1 cellular context compared by ENCODE assay signal in the genomic region with DNA sequence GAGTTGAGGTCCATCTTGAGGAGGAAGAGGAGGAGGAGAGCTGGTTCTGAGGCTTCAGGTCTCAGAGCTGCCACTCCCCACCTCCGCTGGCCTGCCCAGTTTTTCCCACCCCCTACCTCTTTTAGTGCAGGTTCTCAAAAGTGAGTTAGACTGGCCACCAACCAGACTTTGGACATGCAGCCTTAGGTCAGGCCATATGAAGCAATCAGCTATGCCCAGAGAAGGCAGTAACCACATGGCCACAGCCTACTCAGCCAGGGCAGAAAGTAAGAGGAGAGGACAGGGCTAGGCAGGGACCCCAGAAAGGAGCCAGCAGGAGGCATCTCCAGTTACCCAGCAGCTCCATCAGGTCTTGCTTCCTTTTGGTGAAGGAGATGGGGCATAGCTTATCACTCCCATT.
TF ChIP-seq lines count a peak whose summit lies in the region.

No MANE protein-coding gene starts in this region.

TF ChIP-seq in liver, 16 proteins besides CTCF, POLR2A, EP300 and RAD21 (continued from another document):
- TF ChIP-seq, protein P1, sequence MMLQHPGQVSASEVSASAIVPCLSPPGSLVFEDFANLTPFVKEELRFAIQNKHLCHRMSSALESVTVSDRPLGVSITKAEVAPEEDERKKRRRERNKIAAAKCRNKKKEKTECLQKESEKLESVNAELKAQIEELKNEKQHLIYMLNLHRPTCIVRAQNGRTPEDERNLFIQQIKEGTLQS (IDR thresholded peaks at IDR 0.05), result no peak
- TF ChIP-seq, protein P2, sequence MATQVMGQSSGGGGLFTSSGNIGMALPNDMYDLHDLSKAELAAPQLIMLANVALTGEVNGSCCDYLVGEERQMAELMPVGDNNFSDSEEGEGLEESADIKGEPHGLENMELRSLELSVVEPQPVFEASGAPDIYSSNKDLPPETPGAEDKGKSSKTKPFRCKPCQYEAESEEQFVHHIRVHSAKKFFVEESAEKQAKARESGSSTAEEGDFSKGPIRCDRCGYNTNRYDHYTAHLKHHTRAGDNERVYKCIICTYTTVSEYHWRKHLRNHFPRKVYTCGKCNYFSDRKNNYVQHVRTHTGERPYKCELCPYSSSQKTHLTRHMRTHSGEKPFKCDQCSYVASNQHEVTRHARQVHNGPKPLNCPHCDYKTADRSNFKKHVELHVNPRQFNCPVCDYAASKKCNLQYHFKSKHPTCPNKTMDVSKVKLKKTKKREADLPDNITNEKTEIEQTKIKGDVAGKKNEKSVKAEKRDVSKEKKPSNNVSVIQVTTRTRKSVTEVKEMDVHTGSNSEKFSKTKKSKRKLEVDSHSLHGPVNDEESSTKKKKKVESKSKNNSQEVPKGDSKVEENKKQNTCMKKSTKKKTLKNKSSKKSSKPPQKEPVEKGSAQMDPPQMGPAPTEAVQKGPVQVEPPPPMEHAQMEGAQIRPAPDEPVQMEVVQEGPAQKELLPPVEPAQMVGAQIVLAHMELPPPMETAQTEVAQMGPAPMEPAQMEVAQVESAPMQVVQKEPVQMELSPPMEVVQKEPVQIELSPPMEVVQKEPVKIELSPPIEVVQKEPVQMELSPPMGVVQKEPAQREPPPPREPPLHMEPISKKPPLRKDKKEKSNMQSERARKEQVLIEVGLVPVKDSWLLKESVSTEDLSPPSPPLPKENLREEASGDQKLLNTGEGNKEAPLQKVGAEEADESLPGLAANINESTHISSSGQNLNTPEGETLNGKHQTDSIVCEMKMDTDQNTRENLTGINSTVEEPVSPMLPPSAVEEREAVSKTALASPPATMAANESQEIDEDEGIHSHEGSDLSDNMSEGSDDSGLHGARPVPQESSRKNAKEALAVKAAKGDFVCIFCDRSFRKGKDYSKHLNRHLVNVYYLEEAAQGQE (IDR thresholded peaks at IDR 0.05), result peak; percentile 92
- TF ChIP-seq EGR1 (IDR thresholded peaks at IDR 0.05; ENCODE audit: low read depth in 2 of 2), result no peak
